18 cellular contexts compared by ENCODE assay signal in the genomic region with DNA sequence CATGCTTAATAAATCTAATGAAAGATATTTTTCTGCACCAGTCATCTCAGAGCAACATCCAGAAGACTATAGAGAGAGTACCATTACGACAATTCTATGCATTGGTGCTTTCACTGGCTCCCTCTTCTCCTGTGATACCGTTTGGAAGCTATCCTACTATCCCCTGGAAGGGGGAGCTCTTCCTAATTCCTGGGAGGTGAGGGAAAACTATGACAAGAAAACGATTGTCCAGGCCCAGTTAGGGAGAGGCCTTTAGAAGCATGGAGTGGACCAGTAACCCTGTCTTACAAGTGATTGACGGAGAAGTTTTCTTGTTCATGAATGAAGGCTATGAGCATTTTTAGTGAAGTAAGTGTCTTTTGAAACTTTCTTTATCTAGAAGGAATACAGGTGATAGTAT.
DNase-seq lines count a peak whose midpoint lies in the region; ATAC-seq and TF ChIP-seq lines count a peak whose summit lies in the region.
"Had no signal": no experiment of that assay in that cellular context is flagged by ENCODE, and none has a peak within 500 bp of the region (broad histone marks: within the 10 kb centered on the region; RNA-seq: fewer than 3 reads in every experiment).

No MANE protein-coding gene starts in this region.

- H3K4me2 ChIP-seq in PC-3 (ENCODE audit: low read length) = no peak overlapping the region

- no peaks in the 10 kb centered on the region for H3F3A ChIP-seq in PC-3 (ENCODE audit: low read length, unreplicated experiment)

- POLR2A ChIA-PET in PC-3 (lab: Charles Lee; ENCODE audit: unreplicated experiment) = no interaction called here

- H3K4me1 ChIP-seq in PC-3 (ENCODE audit: insufficient read depth, low read length) (peaks cover 5% of the 10 kb centered on the region; the same call in 1 of the 2 replicates), endodermal cell (ENCODE audit: control insufficient read depth, insufficient read depth, low read length) (no peaks in the 10 kb centered on the region), left ventricle myocardium inferior (no peaks in the 10 kb centered on the region)
- H3K4me1 ChIP-seq: colonic mucosa, upper lobe of right lung had no signal

- no peak overlapping the region for H2AFZ ChIP-seq in PC-3 (ENCODE audit: low read length)

- H3K27ac ChIP-seq in PC-3 (ENCODE audit: low read length) (no peak overlapping the region), endodermal cell (ENCODE audit: low read depth, low read length) (no peak overlapping the region), left ventricle myocardium inferior (replicated peaks) (no peak overlapping the region)
- H3K27ac ChIP-seq: colonic mucosa, epithelial cell of prostate, HL-60, upper lobe of right lung had no signal

- H3K9me3 Mint-ChIP-seq in endodermal cell (no peaks in the 10 kb centered on the region), neural crest cell (no peaks in the 10 kb centered on the region)
- H3K9me3 Mint-ChIP-seq: CD8-positive, alpha-beta memory T cell had no signal

- H3K9ac ChIP-seq in PC-3 (ENCODE audit: low read length) (no peak overlapping the region), endodermal cell (ENCODE audit: extremely low read depth, low read length, poor library complexity, severe bottlenecking) (no peak overlapping the region)

- H3K4me3 Mint-ChIP-seq in endodermal cell = no peak overlapping the region
- no peak overlapping the region for H3K4me3 Mint-ChIP-seq in neural crest cell
- H3K4me3 Mint-ChIP-seq: CD8-positive, alpha-beta memory T cell had no signal

- peak; percentile 65 for TF ChIP-seq CTCF in PC-3 (conservative IDR thresholded peaks at IDR 0.05; ENCODE audit: low read depth, low read length)
- peak; percentile 77 for TF ChIP-seq CTCF in endodermal cell (conservative IDR thresholded peaks at IDR 0.05)
- TF ChIP-seq CTCF in neural crest cell (conservative IDR thresholded peaks at IDR 0.05) = peak; percentile 23
- TF ChIP-seq CTCF in left ventricle myocardium inferior (IDR thresholded peaks at IDR 0.05; ENCODE audit: borderline replicate concordance) = no peak

- no TSS peak for BruUV-seq in PC-3 (replicated peaks; lab: Mats Ljungman, UMichigan)

- ATAC-seq in PC-3 (peak; percentile 58; the same call in 1 of the 2 replicates), HG02798 (IDR thresholded peaks at IDR 0.05; ENCODE audit: poor library complexity, unreplicated experiment) (no peak)
- ATAC-seq: left lobe of liver, upper lobe of right lung had no signal

- H3K27me3 ChIP-seq in PC-3 (ENCODE audit: low read length) (no peaks in the 10 kb centered on the region), endodermal cell (ENCODE audit: control insufficient read depth, insufficient read depth, low read length, poor library complexity, severe bottlenecking) (no peaks in the 10 kb centered on the region), left ventricle myocardium inferior (ENCODE audit: low read depth) (no peaks in the 10 kb centered on the region)
- H3K27me3 ChIP-seq: colonic mucosa, upper lobe of right lung had no signal

- H3K36me3 ChIP-seq in PC-3 (ENCODE audit: low read depth, low read length) = no peaks in the 10 kb centered on the region
- no peaks in the 10 kb centered on the region for H3K36me3 ChIP-seq in endodermal cell (ENCODE audit: control insufficient read depth, insufficient read depth, low read length)
- H3K36me3 ChIP-seq in left ventricle myocardium inferior = no peaks in the 10 kb centered on the region
- H3K36me3 ChIP-seq: colonic mucosa, upper lobe of right lung had no signal

- H3K79me2 ChIP-seq in PC-3 (ENCODE audit: low read length) = no peaks in the 10 kb centered on the region

- DNase-seq in NCI-H2171 treated with DMSO at 0.1 percent for 48 hours (lab: John Stamatoyannopoulos, UW) (peak; percentile 3), NCI-H2171 (lab: John Stamatoyannopoulos, UW) (no peak), PC-3 (peak; percentile 41), endodermal cell (peak; percentile 61), neural crest cell (ENCODE audit: low read depth, low spot score) (no peak), NCI-H2081 treated with DMSO at 0.1 percent for 48 hours (lab: John Stamatoyannopoulos, UW) (no peak), left ventricle myocardium inferior (no peak)
- DNase-seq: activated effector memory CD4-positive, alpha-beta T cell treated with anti-CD3 and anti-CD28 coated beads, Interleukin-2, amount 50 U/mL, for 16 hours; CD8-positive, alpha-beta memory T cell; colonic mucosa; stimulated activated CD4-positive, alpha-beta T cell treated with anti-CD3 and anti-CD28 coated beads, Interleukin-12 subunit alpha, Interleukin-12 subunit beta, amount 100 ng/mL, for 4 hours; stimulated activated naive CD4-positive, alpha-beta T cell treated with Interleukin-2 at 50 U/mL for 16 hours; SW 1271; upper lobe of right lung had no signal

- H3K9me2 ChIP-seq in PC-3 (replicated peaks; ENCODE audit: low read length) = no peaks in the 10 kb centered on the region

- 65 to 77% methylated on average over 3 to 4 of the region's 4 CpGs for WGBS in endodermal cell (ENCODE audit: insufficient coverage in 1 of 2, insufficient read length in 1 of 2), 2 experiments

- no peaks in the 10 kb centered on the region for H3K36me3 Mint-ChIP-seq in endodermal cell (ENCODE audit: low read depth)
- no peaks in the 10 kb centered on the region for H3K36me3 Mint-ChIP-seq in neural crest cell (ENCODE audit: low read depth)
- H3K36me3 Mint-ChIP-seq: CD8-positive, alpha-beta memory T cell had no signal

- H4K20me1 ChIP-seq in PC-3 (ENCODE audit: low read length) = no peaks in the 10 kb centered on the region

- H3K27ac Mint-ChIP-seq in endodermal cell (no peak overlapping the region), neural crest cell (ENCODE audit: unreplicated experiment) (peak overlapping the region; percentile 24)
- H3K27ac Mint-ChIP-seq: CD8-positive, alpha-beta memory T cell had no signal

- CTCF ChIA-PET in PC-3 (lab: Charles Lee) = interaction anchor here (1.0 to 1.1 kb wide), 2 partner anchors 240 to 444 kb away, joined by 3 to 5 read pairs; no protein-coding TSS in a partner anchor

- no peak overlapping the region for H3K4me3 ChIP-seq in PC-3 (ENCODE audit: low read length)
- H3K4me3 ChIP-seq in endodermal cell (ENCODE audit: low read length) = no peak overlapping the region
- H3K4me3 ChIP-seq in left ventricle myocardium inferior = no peak overlapping the region
- H3K4me3 ChIP-seq: colonic mucosa, upper lobe of right lung had no signal

- intact Hi-C loops in PC-3 (cut with micrococcal nuclease) (no loop called here), left ventricle myocardium inferior (cut with micrococcal nuclease) (no loop called here)

- H3K9me3 ChIP-seq in PC-3 (ENCODE audit: low read length) (no peaks in the 10 kb centered on the region), endodermal cell (ENCODE audit: control insufficient read depth, low read length) (no peaks in the 10 kb centered on the region), left ventricle myocardium inferior (replicated peaks) (no peaks in the 10 kb centered on the region)
- H3K9me3 ChIP-seq: colonic mucosa, upper lobe of right lung had no signal

- peaks cover 4% of the 10 kb centered on the region for H3K4me1 Mint-ChIP-seq in endodermal cell
- H3K4me1 Mint-ChIP-seq in neural crest cell = peaks cover 16% of the 10 kb centered on the region

- no peaks in the 10 kb centered on the region for H3K27me3 Mint-ChIP-seq in endodermal cell (ENCODE audit: insufficient read depth)
- H3K27me3 Mint-ChIP-seq in neural crest cell (ENCODE audit: low read depth) = no peaks in the 10 kb centered on the region
- H3K27me3 Mint-ChIP-seq: CD8-positive, alpha-beta memory T cell had no signal

Comparison
In these comparisons a context has a peak if more than half of its experiments do, and no peak if none do; other contexts are left out.
1. DNase-seq: peak in NCI-H2171 treated with DMSO at 0.1 percent for 48 hours (single experiment), PC-3 (single experiment) and endodermal cell (single experiment); none in NCI-H2171 (single experiment), neural crest cell (single experiment), NCI-H2081 treated with DMSO at 0.1 percent for 48 hours (single experiment) and left ventricle myocardium inferior (single experiment).